9 cellular contexts compared by ENCODE assay signal in genomic region chr11:100576044-100577021, GRCh38.
A peak's percentile ranks its signal among the peaks of the same experiment; 100 is the strongest.
DNase-seq lines count a peak whose midpoint lies in the region; ATAC-seq and TF ChIP-seq lines count a peak whose summit lies in the region.
"Had no signal": no experiment of that assay in that cellular context is flagged by ENCODE, and none has a peak within 500 bp of the region (broad histone marks: within the 10 kb centered on the region; RNA-seq: fewer than 3 reads in every experiment).

No MANE protein-coding gene starts in this region.

- H3K4me2 ChIP-seq in smooth muscle cell: peak overlapping the region; percentile 63

- H3F3A ChIP-seq in smooth muscle cell (ENCODE audit: low read depth): no peaks in the 10 kb centered on the region

- no peaks in the 10 kb centered on the region for H3K9me3 Mint-ChIP-seq in activated CD8-positive, alpha-beta T cell treated with anti-CD3 and anti-CD28 coated beads, Interleukin-2, amount 10 ng/mL, durations not matched to agents 7 days and 5 days (ENCODE audit: insufficient read depth)
- H3K9me3 Mint-ChIP-seq: IgD-negative memory B cell had no signal

- CTCF ChIA-PET in activated CD8-positive, alpha-beta T cell treated with anti-CD3 and anti-CD28 coated beads, Interleukin-2, amount 10 ng/mL, durations not matched to agents 7 days and 5 days (lab: Charles Lee): interaction anchor here (1.0 to 1.6 kb wide), 3 partner anchors 278 to 355 kb away, joined by 4 to 5 read pairs (median 4); no protein-coding TSS in a partner anchor

- DNase-seq in BE2C: peak; percentile 42
- DNase-seq in NCI-H2171 treated with DMSO at 0.1 percent for 48 hours (lab: John Stamatoyannopoulos, UW): peak; percentile 84
- peak; percentile 30 for DNase-seq in activated CD8-positive, alpha-beta T cell treated with anti-CD3 and anti-CD28 coated beads, Interleukin-2, amount 10 ng/mL, durations not matched to agents 7 days and 5 days
- DNase-seq in left ventricle myocardium superior: no peak
- DNase-seq in smooth muscle cell (lab: John Stamatoyannopoulos, UW; ENCODE audit: unreplicated experiment): no peak
- DNase-seq in NCI-H226: no peak

- no peaks in the 10 kb centered on the region for H3K4me1 Mint-ChIP-seq in activated CD8-positive, alpha-beta T cell treated with anti-CD3 and anti-CD28 coated beads, Interleukin-2, amount 10 ng/mL, durations not matched to agents 7 days and 5 days (ENCODE audit: low read depth)

- H3K9me3 ChIP-seq in BE2C: no peaks in the 10 kb centered on the region
- no peaks in the 10 kb centered on the region for H3K9me3 ChIP-seq in smooth muscle cell (replicated peaks; ENCODE audit: low read depth)

- H3K4me3 ChIP-seq in BE2C (ENCODE audit: low read depth, low read length) (no peak overlapping the region), smooth muscle cell (peak overlapping the region; percentile 25)

- no peak overlapping the region for H3K9ac ChIP-seq in smooth muscle cell (ENCODE audit: low read depth)

- H4K20me1 ChIP-seq in smooth muscle cell (ENCODE audit: low read depth): no peaks in the 10 kb centered on the region

- ATAC-seq in GM18868 (IDR thresholded peaks at IDR 0.05; ENCODE audit: unreplicated experiment) (peak; percentile 81), HG03039 (IDR thresholded peaks at IDR 0.05; ENCODE audit: unreplicated experiment) (peak; percentile 82), left ventricle myocardium superior (peak; percentile 77)
- ATAC-seq in activated CD8-positive, alpha-beta T cell treated with anti-CD3 and anti-CD28 coated beads, Interleukin-2, amount 10 ng/mL, durations not matched to agents 7 days and 5 days: peak; percentile 58

- H3K4me3 Mint-ChIP-seq in activated CD8-positive, alpha-beta T cell treated with anti-CD3 and anti-CD28 coated beads, Interleukin-2, amount 10 ng/mL, durations not matched to agents 7 days and 5 days: no peak overlapping the region
- H3K4me3 Mint-ChIP-seq: IgD-negative memory B cell had no signal

- no peak overlapping the region for H3K27ac Mint-ChIP-seq in activated CD8-positive, alpha-beta T cell treated with anti-CD3 and anti-CD28 coated beads, Interleukin-2, amount 10 ng/mL, durations not matched to agents 7 days and 5 days
- H3K27ac Mint-ChIP-seq: IgD-negative memory B cell had no signal

- intact Hi-C loops in left ventricle myocardium superior (cut with micrococcal nuclease): loop anchor here (2.0 to 5.0 kb wide), 2 partner anchors 281 to 354 kb away; no protein-coding TSS in a partner anchor

- POLR2A ChIA-PET in activated CD8-positive, alpha-beta T cell treated with anti-CD3 and anti-CD28 coated beads, Interleukin-2, amount 10 ng/mL, durations not matched to agents 7 days and 5 days (lab: Charles Lee): no interaction called here

- H3K27ac ChIP-seq in smooth muscle cell (ENCODE audit: low read depth): no peak overlapping the region

- TF ChIP-seq CTCF in BE2C (IDR thresholded peaks at IDR 0.05; ENCODE audit: low read depth, low read length) (peak; percentile 86), smooth muscle cell (IDR thresholded peaks at IDR 0.05; ENCODE audit: borderline replicate concordance, insufficient read depth, poor library complexity, severe bottlenecking) (peak; percentile 81)

- H2AFZ ChIP-seq in smooth muscle cell (ENCODE audit: low read depth): peak overlapping the region; percentile 17

- 45% methylated on average over 6 of the region's 6 CpGs for WGBS in smooth muscle cell (ENCODE audit: low lambda C conversion rate)

- H3K36me3 Mint-ChIP-seq in activated CD8-positive, alpha-beta T cell treated with anti-CD3 and anti-CD28 coated beads, Interleukin-2, amount 10 ng/mL, durations not matched to agents 7 days and 5 days (ENCODE audit: low read depth): no peaks in the 10 kb centered on the region
- H3K36me3 Mint-ChIP-seq: IgD-negative memory B cell had no signal

- H3K27me3 Mint-ChIP-seq in activated CD8-positive, alpha-beta T cell treated with anti-CD3 and anti-CD28 coated beads, Interleukin-2, amount 10 ng/mL, durations not matched to agents 7 days and 5 days (ENCODE audit: low read depth): no peaks in the 10 kb centered on the region

- H3K27me3 ChIP-seq in BE2C (no peaks in the 10 kb centered on the region; the same call in 1 of the 2 replicates), smooth muscle cell (ENCODE audit: low read depth) (no peaks in the 10 kb centered on the region)

- H3K79me2 ChIP-seq in smooth muscle cell (ENCODE audit: low read depth): no peaks in the 10 kb centered on the region

- H3K4me1 ChIP-seq in BE2C (no peaks in the 10 kb centered on the region), smooth muscle cell (ENCODE audit: low read depth) (no peaks in the 10 kb centered on the region)

- no peaks in the 10 kb centered on the region for H3K36me3 ChIP-seq in BE2C
- no peaks in the 10 kb centered on the region for H3K36me3 ChIP-seq in smooth muscle cell (ENCODE audit: low read depth)

Comparison
In these comparisons a context has a peak if more than half of its experiments do, and no peak if none do; other contexts are left out.
1. DNase-seq: peak in BE2C (single experiment), NCI-H2171 treated with DMSO at 0.1 percent for 48 hours (single experiment) and activated CD8-positive, alpha-beta T cell treated with anti-CD3 and anti-CD28 coated beads, Interleukin-2, amount 10 ng/mL, durations not matched to agents 7 days and 5 days (single experiment); none in left ventricle myocardium superior (single experiment), smooth muscle cell (single experiment) and NCI-H226 (single experiment).
2. Peak in every context shown above with its lines, with median percentiles within 50 percentile points of each other: ATAC-seq.